ENCODE assay signal across 13 cellular contexts in genomic region chr10:4771554-4772201, GRCh38. TPM values are rescaled to one million over a fixed set of nuclear protein-coding genes. Genes with fewer than 3 reads are reported as not detected.
DNase-seq lines count a peak whose midpoint lies in the region; TF ChIP-seq lines count a peak whose summit lies in the region.
"Had no signal": no experiment of that assay in that cellular context is flagged by ENCODE, and none has a peak within 500 bp of the region (broad histone marks: within the 10 kb centered on the region; RNA-seq: fewer than 3 reads in every experiment).

No MANE protein-coding gene starts in this region.

- H3K4me3 ChIP-seq in SJSA1 (no peak overlapping the region), fibroblast of mammary gland (ENCODE audit: control insufficient read depth, low read depth, low read length) (no peak overlapping the region), smooth muscle cell (no peak overlapping the region)
- H3K4me3 ChIP-seq: GM12878, spleen had no signal

- no peak for TF ChIP-seq CTCF in Calu3 (IDR thresholded peaks at IDR 0.05; ENCODE audit: unreplicated experiment)
- TF ChIP-seq CTCF in fibroblast of mammary gland (conservative IDR thresholded peaks at IDR 0.05; ENCODE audit: control insufficient read depth, insufficient read depth, low read depth, low read length), result no peak
- TF ChIP-seq CTCF in smooth muscle cell (IDR thresholded peaks at IDR 0.05; ENCODE audit: borderline replicate concordance, insufficient read depth, poor library complexity, severe bottlenecking), result no peak

- H3K27ac ChIP-seq in SJSA1 (peak overlapping the region; percentile 99), smooth muscle cell (ENCODE audit: low read depth) (peak overlapping the region; percentile 99)
- H3K27ac ChIP-seq: spleen had no signal

- no peak for DNase-seq in Calu3
- DNase-seq in SJSA1 (ENCODE audit: low read depth in 1 of 2, low spot score in 2 of 2), result peak; percentile 77 to 93
- peak; percentile 90 for DNase-seq in fibroblast of mammary gland (ENCODE audit: low read depth)
- no peak for DNase-seq in smooth muscle cell (lab: John Stamatoyannopoulos, UW; ENCODE audit: unreplicated experiment)
- no peak for DNase-seq in activated T-cell treated with anti-CD3 and anti-CD28 coated beads for 4 hours
- DNase-seq in retina, result no peak
- DNase-seq in SW480 (ENCODE audit: low spot score), result no peak
- no peak for DNase-seq in foreskin melanocyte
- DNase-seq: activated T-cell treated with anti-CD3 and anti-CD28 coated beads, Interleukin-2, amount 50 U/mL, for 1 hour; Caco-2; cerebellar nuclear complex; spleen had no signal

- H3K9ac ChIP-seq in smooth muscle cell (ENCODE audit: low read depth), result peak overlapping the region; percentile 95

- CTCF ChIA-PET in Calu3 (lab: Charles Lee), result interaction anchor here (1.2 to 2.0 kb wide), 5 partner anchors 9 to 1574 kb away, joined by 6 to 8 read pairs (median 6); no protein-coding TSS in a partner anchor

- peaks cover 49% of the 10 kb centered on the region for H3K4me1 Mint-ChIP-seq in Calu3 (ENCODE audit: low read depth, unreplicated experiment)

- H3K79me2 ChIP-seq in smooth muscle cell (ENCODE audit: low read depth), result peaks cover 4% of the 10 kb centered on the region

- H3K36me3 ChIP-seq in SJSA1 (no peaks in the 10 kb centered on the region), smooth muscle cell (ENCODE audit: low read depth) (no peaks in the 10 kb centered on the region)
- H3K36me3 ChIP-seq: spleen had no signal

- no peaks in the 10 kb centered on the region for H4K20me1 ChIP-seq in smooth muscle cell (ENCODE audit: low read depth)

- H3F3A ChIP-seq in smooth muscle cell (ENCODE audit: low read depth), result no peaks in the 10 kb centered on the region

- peak overlapping the region; percentile 99 for H3K27ac Mint-ChIP-seq in Calu3 (ENCODE audit: unreplicated experiment)

- no peak overlapping the region for H3K4me3 Mint-ChIP-seq in Calu3 (ENCODE audit: low read depth, unreplicated experiment)

- H2AFZ ChIP-seq in smooth muscle cell (ENCODE audit: low read depth), result no peak overlapping the region

- peaks cover 20% of the 10 kb centered on the region for H3K36me3 Mint-ChIP-seq in Calu3 (ENCODE audit: insufficient read depth, unreplicated experiment)

- BruUV-seq in Calu3 (replicated peaks; lab: Mats Ljungman, UMichigan), result no TSS peak

- H3K4me2 ChIP-seq in smooth muscle cell, result peak overlapping the region; percentile 82

- H3K9me3 ChIP-seq in SJSA1 (replicated peaks) (no peaks in the 10 kb centered on the region), smooth muscle cell (replicated peaks; ENCODE audit: low read depth) (no peaks in the 10 kb centered on the region)
- H3K9me3 ChIP-seq: Caco-2, spleen had no signal

- H3K27me3 Mint-ChIP-seq in Calu3 (ENCODE audit: unreplicated experiment), result no peaks in the 10 kb centered on the region

- no peaks in the 10 kb centered on the region for H3K9me3 Mint-ChIP-seq in Calu3 (ENCODE audit: low read depth, unreplicated experiment)

- H3K4me1 ChIP-seq in SJSA1 (replicated peaks) (peaks cover 58% of the 10 kb centered on the region), smooth muscle cell (ENCODE audit: low read depth) (peaks cover 14% of the 10 kb centered on the region)
- H3K4me1 ChIP-seq: Caco-2 had no signal

- H3K27me3 ChIP-seq in SJSA1 (replicated peaks), result no peaks in the 10 kb centered on the region
- no peaks in the 10 kb centered on the region for H3K27me3 ChIP-seq in smooth muscle cell (ENCODE audit: low read depth)
- H3K27me3 ChIP-seq: spleen had no signal

- intact Hi-C loops in Calu3 (cut with micrococcal nuclease; ENCODE audit: unreplicated experiment), result loop anchor here (5.0 kb wide), 1 partner anchor 639 kb away; no protein-coding TSS in a partner anchor

- WGBS in smooth muscle cell (ENCODE audit: low lambda C conversion rate), result 71% methylated on average over 5 of the region's 5 CpGs

RNA-seq across cellular contexts. Expression of gene AKR1E2, which starts 54.3 kb away (rescaled TPM):
- total RNA-seq in Calu3 (2022) (1.1 and 2.8 TPM in 2 replicates), smooth muscle cell (3.2 and 7.2 TPM in 2 replicates)
- 17.0 and 24.5 TPM in 2 replicates for total RNA-seq in SJSA1 (2014; rRNA removed; shearing (Covaris generic))
- 2.3 and 3.0 TPM in 2 replicates for polyA plus RNA-seq in smooth muscle cell
- total RNA-seq: GM12878 had no signal
- polyA plus RNA-seq: GM12878 had no signal

Comparison
In these comparisons a context has a peak if more than half of its experiments do, and no peak if none do; other contexts are left out.
1. DNase-seq: peak in SJSA1 (2 of 2) and fibroblast of mammary gland (single experiment); none in Calu3 (single experiment), smooth muscle cell (single experiment), activated T-cell treated with anti-CD3 and anti-CD28 coated beads for 4 hours (single experiment), retina (single experiment), SW480 (single experiment) and foreskin melanocyte (single experiment).